2 cellular contexts compared by ENCODE assay signal in the genomic region with DNA sequence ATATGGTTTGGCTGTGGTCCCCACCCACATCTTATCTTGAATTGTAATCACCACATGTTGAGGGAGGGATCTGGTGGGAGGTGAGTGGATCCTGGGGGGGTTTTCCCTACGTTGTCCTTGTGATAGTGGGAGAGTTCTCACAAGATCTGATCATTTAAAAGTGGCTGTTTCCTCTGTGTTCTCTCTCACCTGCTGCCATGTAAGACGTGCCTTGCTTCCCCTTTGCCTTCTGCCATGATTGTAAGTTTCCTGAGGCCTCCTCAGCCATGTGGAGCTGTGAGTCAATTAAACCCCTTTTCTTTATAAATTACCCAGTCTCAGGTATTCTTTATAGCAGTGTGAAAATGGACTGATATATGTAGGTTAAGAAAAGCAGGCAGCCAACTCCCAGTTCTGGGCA. TPM values are rescaled to one million over a fixed set of nuclear protein-coding genes. Genes with fewer than 3 reads are reported as not detected.
"Had no signal": no experiment of that assay in that cellular context is flagged by ENCODE, and none has a peak within 500 bp of the region (broad histone marks: within the 10 kb centered on the region; RNA-seq: fewer than 3 reads in every experiment).

No MANE protein-coding gene starts in this region.

RNA-seq across cellular contexts. Expression of a gene that starts 29.7 kb away (rescaled TPM):
- total RNA-seq: SJSA1 had no signal
- polyA plus RNA-seq: SK-N-SH had no signal
